ENCODE assay signal across 8 cellular contexts in genomic region chr6:150301871-150302800, GRCh38.
DNase-seq lines count a peak whose midpoint lies in the region; ATAC-seq and TF ChIP-seq lines count a peak whose summit lies in the region.

No MANE protein-coding gene starts in this region.

- no peaks in the 10 kb centered on the region for H3K36me3 ChIP-seq in SJSA1

- H3K4me1 ChIP-seq in SJSA1 (replicated peaks), result peaks cover 18% of the 10 kb centered on the region

- peaks cover 7% of the 10 kb centered on the region for H3K9me3 Mint-ChIP-seq in osteocyte (ENCODE audit: unreplicated experiment)

- no peak overlapping the region for H3K27ac Mint-ChIP-seq in osteocyte (ENCODE audit: unreplicated experiment)

- H3K9me3 ChIP-seq in SJSA1 (replicated peaks), result peaks cover 9% of the 10 kb centered on the region

- H3K27ac ChIP-seq in SJSA1, result peak overlapping the region; percentile 14; the same call in 1 of the 2 replicates

- ATAC-seq in GM18505 (IDR thresholded peaks at IDR 0.05; ENCODE audit: unreplicated experiment), result peak; percentile 90
- peak; percentile 78 for ATAC-seq in HG02642 (IDR thresholded peaks at IDR 0.05; ENCODE audit: poor library complexity, unreplicated experiment)
- no peak for ATAC-seq in HG02678 (IDR thresholded peaks at IDR 0.05; ENCODE audit: unreplicated experiment)
- ATAC-seq in HG02840 (IDR thresholded peaks at IDR 0.05; ENCODE audit: low FRiP score, unreplicated experiment), result no peak

- H3K4me1 Mint-ChIP-seq in osteocyte (ENCODE audit: unreplicated experiment), result peaks cover 4% of the 10 kb centered on the region

- peaks cover 5% of the 10 kb centered on the region for H3K36me3 Mint-ChIP-seq in osteocyte (ENCODE audit: unreplicated experiment)

- TF ChIP-seq POLR2A in GM18505 (IDR thresholded peaks at IDR 0.05; ENCODE audit: borderline replicate concordance, extremely low read depth, insufficient read depth, insufficient read length), result no peak

- TF ChIP-seq CTCF in osteocyte (IDR thresholded peaks at IDR 0.05), result no peak

- DNase-seq in SJSA1 (ENCODE audit: low read depth in 1 of 2, low spot score in 2 of 2) (peak; percentile 52 to 76), mucosa of gallbladder (ENCODE audit: low spot score) (peak; percentile 15), 8988T (no peak), osteocyte (ENCODE audit: extremely low spot score, unreplicated experiment) (no peak)

- no peaks in the 10 kb centered on the region for H3K27me3 ChIP-seq in SJSA1 (replicated peaks)

- H3K4me3 Mint-ChIP-seq in osteocyte (ENCODE audit: unreplicated experiment), result no peak overlapping the region

- peaks cover 3% of the 10 kb centered on the region for H3K27me3 Mint-ChIP-seq in osteocyte (ENCODE audit: unreplicated experiment)

- H3K4me3 ChIP-seq in SJSA1, result no peak overlapping the region

Comparison
In these comparisons a context has a peak if more than half of its experiments do, and no peak if none do; other contexts are left out.
1. ATAC-seq: peak in GM18505 (single experiment) and HG02642 (single experiment); none in HG02678 (single experiment) and HG02840 (single experiment).
2. DNase-seq: peak in SJSA1 (2 of 2) and mucosa of gallbladder (single experiment); none in 8988T (single experiment) and osteocyte (single experiment).